Comparison of ENCODE assay signal across 19 cellular contexts in genomic region chr10:43155716-43156115, GRCh38. TPM values are rescaled to one million over a fixed set of nuclear protein-coding genes. Genes with fewer than 3 reads are reported as not detected.
DNase-seq lines count a peak whose midpoint lies in the region; ATAC-seq, FAIRE-seq and TF ChIP-seq lines count a peak whose summit lies in the region.
"Had no signal": no experiment of that assay in that cellular context is flagged by ENCODE, and none has a peak within 500 bp of the region (broad histone marks: within the 10 kb centered on the region; RNA-seq: fewer than 3 reads in every experiment).

No MANE protein-coding gene starts in this region.

- no peak for TF ChIP-seq CTCF in astrocyte (IDR thresholded peaks at IDR 0.05; ENCODE audit: insufficient read depth, low read depth, low read length)

- H3K27ac Mint-ChIP-seq in activated naive CD8-positive, alpha-beta T cell, result peak overlapping the region; percentile 50
- no peak overlapping the region for H3K27ac Mint-ChIP-seq in activated naive CD8-positive, alpha-beta T cell treated with anti-CD3 and anti-CD28 coated beads for 36 hours
- H3K27ac Mint-ChIP-seq in astrocyte (ENCODE audit: unreplicated experiment), result no peak overlapping the region
- H3K27ac Mint-ChIP-seq: GM23338, H9 had no signal

- H3K27me3 ChIP-seq in astrocyte (ENCODE audit: insufficient read depth, low read length), result no peaks in the 10 kb centered on the region
- H3K27me3 ChIP-seq: BLaER1 treated with 17β-estradiol and CSF1 and Interleukin-3, amounts not matched to agents 10 nM and 100 nM had no signal

- H3K4me3 Mint-ChIP-seq in activated naive CD8-positive, alpha-beta T cell, result peak overlapping the region; percentile 17
- no peak overlapping the region for H3K4me3 Mint-ChIP-seq in activated naive CD8-positive, alpha-beta T cell treated with anti-CD3 and anti-CD28 coated beads for 36 hours
- no peak overlapping the region for H3K4me3 Mint-ChIP-seq in astrocyte (ENCODE audit: unreplicated experiment)
- H3K4me3 Mint-ChIP-seq: GM23338, H9 had no signal

- H3K9ac ChIP-seq in astrocyte (ENCODE audit: low read length), result no peak overlapping the region
- H3K9ac ChIP-seq: BLaER1 treated with 17β-estradiol and CSF1 and Interleukin-3, amounts not matched to agents 10 nM and 100 nM had no signal

- no peaks in the 10 kb centered on the region for H3K9me3 Mint-ChIP-seq in activated naive CD8-positive, alpha-beta T cell (ENCODE audit: low read depth)
- H3K9me3 Mint-ChIP-seq in activated naive CD8-positive, alpha-beta T cell treated with anti-CD3 and anti-CD28 coated beads for 36 hours, result no peaks in the 10 kb centered on the region
- no peaks in the 10 kb centered on the region for H3K9me3 Mint-ChIP-seq in astrocyte (ENCODE audit: unreplicated experiment)
- H3K9me3 Mint-ChIP-seq: CD4-positive, alpha-beta memory T cell; GM23338; H9 had no signal

- peak; percentile 77 for FAIRE-seq in astrocyte (lab: Jason Lieb, UNC)
- FAIRE-seq in urothelium cell line (lab: Jason Lieb, UNC), result peak; percentile 9
- FAIRE-seq: D721Med, GM12891 had no signal

- ATAC-seq in GM19395 (IDR thresholded peaks at IDR 0.05; ENCODE audit: unreplicated experiment), result no peak
- ATAC-seq: GM23338 had no signal

- DNase-seq in activated naive CD8-positive, alpha-beta T cell treated with anti-CD3 and anti-CD28 coated beads for 36 hours, result no peak
- DNase-seq in astrocyte (ENCODE audit: low read depth) (no peak), medulla oblongata (ENCODE audit: extremely low spot score) (peak; percentile 21), urothelium cell line (ENCODE audit: low spot score) (no peak), NCI-H524 (lab: John Stamatoyannopoulos, UW) (no peak), NCI-H2107 (lab: John Stamatoyannopoulos, UW) (no peak)
- DNase-seq: ACHN; CD4-positive, alpha-beta memory T cell; COR-L47; DMS153; DMS79 treated with DMSO at 0.1 percent for 48 hours; EL; H9 had no signal

- peaks cover 54% of the 10 kb centered on the region for H4K20me1 ChIP-seq in astrocyte (ENCODE audit: insufficient read depth, low read length)

- H2AFZ ChIP-seq in astrocyte (ENCODE audit: low read depth, low read length), result no peak overlapping the region
- H2AFZ ChIP-seq: GM23338 had no signal

- peaks cover 10% of the 10 kb centered on the region for H3K4me1 ChIP-seq in astrocyte (ENCODE audit: insufficient read depth, low read length)

- H3K27me3 Mint-ChIP-seq in activated naive CD8-positive, alpha-beta T cell, result no peaks in the 10 kb centered on the region
- H3K27me3 Mint-ChIP-seq in activated naive CD8-positive, alpha-beta T cell treated with anti-CD3 and anti-CD28 coated beads for 36 hours, result no peaks in the 10 kb centered on the region
- no peaks in the 10 kb centered on the region for H3K27me3 Mint-ChIP-seq in astrocyte (ENCODE audit: low read depth, unreplicated experiment)
- H3K27me3 Mint-ChIP-seq: CD4-positive, alpha-beta memory T cell had no signal

- no peaks in the 10 kb centered on the region for H3K36me3 ChIP-seq in astrocyte (ENCODE audit: insufficient read depth, low read length)

- no peak overlapping the region for H3K4me2 ChIP-seq in astrocyte (ENCODE audit: low read length)
- H3K4me2 ChIP-seq: GM23338 had no signal

- no peak overlapping the region for H3K4me3 ChIP-seq in astrocyte (ENCODE audit: insufficient read depth, low read depth, low read length)
- H3K4me3 ChIP-seq: BLaER1 treated with 17β-estradiol and CSF1 and Interleukin-3, amounts not matched to agents 10 nM and 100 nM; GM23338 had no signal

- peaks cover 79% of the 10 kb centered on the region for H3K79me2 ChIP-seq in astrocyte (ENCODE audit: insufficient read depth, low read length)

- peaks cover 2% of the 10 kb centered on the region for H3K36me3 Mint-ChIP-seq in activated naive CD8-positive, alpha-beta T cell
- H3K36me3 Mint-ChIP-seq in activated naive CD8-positive, alpha-beta T cell treated with anti-CD3 and anti-CD28 coated beads for 36 hours, result peaks cover 19% of the 10 kb centered on the region
- no peaks in the 10 kb centered on the region for H3K36me3 Mint-ChIP-seq in astrocyte (ENCODE audit: low read depth, unreplicated experiment)

- H3K27ac ChIP-seq in astrocyte (ENCODE audit: low read depth, low read length), result no peak overlapping the region

- H3K4me1 Mint-ChIP-seq in activated naive CD8-positive, alpha-beta T cell (ENCODE audit: low read depth), result peaks cover 71% of the 10 kb centered on the region
- peaks cover 55% of the 10 kb centered on the region for H3K4me1 Mint-ChIP-seq in activated naive CD8-positive, alpha-beta T cell treated with anti-CD3 and anti-CD28 coated beads for 36 hours
- H3K4me1 Mint-ChIP-seq in astrocyte (ENCODE audit: low read depth, unreplicated experiment), result peaks cover 15% of the 10 kb centered on the region

- H3K9me3 ChIP-seq in astrocyte (ENCODE audit: insufficient read depth, low read depth, low read length), result no peaks in the 10 kb centered on the region

RNA-seq across cellular contexts. Expression of gene CSGALNACT2, which starts 17.5 kb away (rescaled TPM):
- total RNA-seq in activated naive CD8-positive, alpha-beta T cell treated with anti-CD3 and anti-CD28 coated beads for 36 hours, result 10 to 100 TPM; 16.2 to 16.8 TPM
- total RNA-seq in astrocyte, result 28.5 and 30.9 TPM in 2 replicates
